1 cellular context compared by ENCODE assay signal in genomic region chr10:70440296-70441160, GRCh38.
TF ChIP-seq lines count a peak whose summit lies in the region.

No MANE protein-coding gene starts in this region.

TF ChIP-seq in IMR-90, 13 proteins besides CTCF, POLR2A, EP300 and RAD21 (continued from another document):
- TF ChIP-seq ELK1 (IDR thresholded peaks at IDR 0.05; ENCODE audit: borderline replicate concordance, low read depth, low read length) (no peak), RFX5 (IDR thresholded peaks at IDR 0.05; ENCODE audit: low read depth, low read length) (no peak), CHD1 (IDR thresholded peaks at IDR 0.05; ENCODE audit: low read depth, low read length) (no peak), SMC3 (IDR thresholded peaks at IDR 0.05; ENCODE audit: low read depth, low read length) (no peak), RCOR1 (IDR thresholded peaks at IDR 0.05; ENCODE audit: insufficient replicate concordance, low read length) (no peak), CEBPB (IDR thresholded peaks at IDR 0.05; ENCODE audit: low read depth, low read length) (no peak), NFE2L2 (IDR thresholded peaks at IDR 0.05; ENCODE audit: low read depth, low read length) (no peak), USF2 (IDR thresholded peaks at IDR 0.05; ENCODE audit: low read depth, low read length) (no peak), MAFK (IDR thresholded peaks at IDR 0.05; ENCODE audit: low read depth, low read length) (no peak), MXI1 (IDR thresholded peaks at IDR 0.05; ENCODE audit: borderline replicate concordance, low read depth, low read length) (no peak)
